In the genomic region with DNA sequence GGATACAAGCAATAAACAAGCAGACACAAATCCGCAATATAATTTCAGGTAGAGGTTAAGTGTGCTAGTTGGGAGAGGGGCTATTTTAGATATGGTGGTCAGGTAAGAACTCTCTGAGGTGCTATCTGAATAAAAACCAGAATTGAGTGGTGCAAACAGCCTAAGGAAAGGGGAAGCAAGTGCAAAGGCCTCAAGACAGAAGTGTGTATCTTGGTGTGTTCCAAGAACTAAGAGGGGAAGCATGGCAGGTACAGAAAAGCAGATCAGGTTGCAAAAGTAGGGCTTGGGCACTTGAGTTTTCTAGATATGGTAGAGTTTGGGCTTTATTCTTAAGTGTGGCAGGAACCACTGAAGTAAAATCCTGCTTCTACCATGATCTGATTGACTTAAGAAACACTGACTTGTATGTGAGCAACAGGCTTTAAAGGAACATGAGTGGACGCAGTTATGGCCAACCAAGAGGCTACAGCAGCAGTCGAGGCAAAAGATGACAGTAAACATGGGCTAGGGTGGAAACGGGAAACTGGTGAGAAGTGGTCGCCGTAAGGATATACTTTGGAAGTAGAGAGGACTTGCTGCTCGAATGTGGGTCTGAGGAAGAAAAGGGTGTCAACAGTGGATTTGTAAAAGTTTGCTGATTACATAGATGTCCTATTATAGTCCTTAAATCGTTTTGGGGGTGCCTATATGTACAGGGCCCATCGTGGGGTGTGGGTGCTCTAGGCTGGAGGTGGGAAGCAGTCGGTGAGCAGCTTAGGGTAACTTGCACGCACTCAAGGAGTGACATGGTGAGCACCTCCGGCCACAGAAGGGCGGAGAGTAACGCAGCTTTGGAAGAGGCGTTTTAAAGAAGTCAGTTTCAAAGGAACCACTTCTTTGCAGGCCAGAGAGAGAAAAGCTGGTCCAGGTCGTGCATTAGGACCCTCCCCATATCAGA, we compare ENCODE assay signal across 8 cellular contexts. TPM values are rescaled to one million over a fixed set of nuclear protein-coding genes. Genes with fewer than 3 reads are reported as not detected.
DNase-seq lines count a peak whose midpoint lies in the region; ATAC-seq and TF ChIP-seq lines count a peak whose summit lies in the region.

No MANE protein-coding gene starts in this region.

- H3K9me3 Mint-ChIP-seq in stimulated activated memory B cell treated with anti-CD40 and anti-IgM and Interleukin-4, amounts not matched to agents 10 μg/mL and 1 μg/mL and 100 μg/mL, for 72 hours, result no peaks in the 10 kb centered on the region

- POLR2A ChIA-PET in SK-N-SH (lab: Yijun Ruan, JAX), result interaction anchor here (1.0 to 1.5 kb wide), 4 partner anchors 10 to 160 kb away, joined by 3 to 22 read pairs (median 6); no protein-coding TSS in a partner anchor

- H3K9ac ChIP-seq in BLaER1 treated with 17β-estradiol and CSF1 and Interleukin-3, amounts not matched to agents 10 nM and 100 nM, result peak overlapping the region; percentile 85 to 95 (median 91)
- peak overlapping the region; percentile 84 for H3K9ac ChIP-seq in SK-N-SH

- ATAC-seq in GM19324 (IDR thresholded peaks at IDR 0.05; ENCODE audit: low FRiP score, unreplicated experiment), result peak; percentile 45
- peak; percentile 58 for ATAC-seq in HG03175 (IDR thresholded peaks at IDR 0.05; ENCODE audit: unreplicated experiment)
- ATAC-seq in stimulated activated memory B cell treated with anti-CD40 and anti-IgM and Interleukin-4, amounts not matched to agents 10 μg/mL and 1 μg/mL and 100 μg/mL, for 72 hours, result peak; percentile 77

- TF ChIP-seq POLR2A in breast epithelium (IDR thresholded peaks at IDR 0.05), result no peak

- peak; percentile 29 for DNase-seq in SK-N-SH
- DNase-seq in breast epithelium (ENCODE audit: low spot score in 2 of 2), result no peak
- peak; percentile 23 for DNase-seq in kidney tubule cell (ENCODE audit: low spot score)
- no peak for DNase-seq in 8988T

- no peak for TF ChIP-seq CTCF in SK-N-SH (IDR thresholded peaks at IDR 0.05)
- no peak for TF ChIP-seq CTCF in breast epithelium (IDR thresholded peaks at IDR 0.05)

- peaks cover 0 to 5% (median 2%) of the 10 kb centered on the region in 11 experiments; a peak in 8 of 22 replicates for H3K9me3 ChIP-seq in BLaER1 treated with 17β-estradiol and CSF1 and Interleukin-3, amounts not matched to agents 10 nM and 100 nM (replicated peaks in 1 of 11)
- H3K9me3 ChIP-seq in SK-N-SH (no peaks in the 10 kb centered on the region), breast epithelium (no peaks in the 10 kb centered on the region)

- H3K4me1 ChIP-seq in BLaER1 treated with 17β-estradiol and CSF1 and Interleukin-3, amounts not matched to agents 10 nM and 100 nM, result peaks cover 17 to 33% (median 20%) of the 10 kb centered on the region in 10 experiments
- H3K4me1 ChIP-seq in SK-N-SH (ENCODE audit: control insufficient read depth in 1 of 2, insufficient read depth in 2 of 2, low read depth in 1 of 2, low read length in 1 of 2), result peaks cover 0 to 14% of the 10 kb centered on the region in 2 experiments; a peak in 3 of 4 replicates
- peaks cover 4 to 13% of the 10 kb centered on the region in 2 donors for H3K4me1 ChIP-seq in breast epithelium

- peaks cover 25% of the 10 kb centered on the region for H3K4me1 Mint-ChIP-seq in stimulated activated memory B cell treated with anti-CD40 and anti-IgM and Interleukin-4, amounts not matched to agents 10 μg/mL and 1 μg/mL and 100 μg/mL, for 72 hours

- H3K36me3 Mint-ChIP-seq in stimulated activated memory B cell treated with anti-CD40 and anti-IgM and Interleukin-4, amounts not matched to agents 10 μg/mL and 1 μg/mL and 100 μg/mL, for 72 hours, result no peaks in the 10 kb centered on the region

- H3F3A ChIP-seq in SK-N-SH (replicated peaks; ENCODE audit: insufficient read depth), result no peaks in the 10 kb centered on the region

- no peaks in the 10 kb centered on the region for H3K27me3 Mint-ChIP-seq in stimulated activated memory B cell treated with anti-CD40 and anti-IgM and Interleukin-4, amounts not matched to agents 10 μg/mL and 1 μg/mL and 100 μg/mL, for 72 hours

- peak overlapping the region; percentile 98 for H2AFZ ChIP-seq in SK-N-SH (ENCODE audit: low read depth)

- peak overlapping the region; percentile 81 for H3K4me3 Mint-ChIP-seq in stimulated activated memory B cell treated with anti-CD40 and anti-IgM and Interleukin-4, amounts not matched to agents 10 μg/mL and 1 μg/mL and 100 μg/mL, for 72 hours

- peaks cover 26 to 36% (median 31%) of the 10 kb centered on the region in 11 experiments for H3K36me3 ChIP-seq in BLaER1 treated with 17β-estradiol and CSF1 and Interleukin-3, amounts not matched to agents 10 nM and 100 nM
- H3K36me3 ChIP-seq in SK-N-SH (replicated peaks in 1 of 2; ENCODE audit: control insufficient read depth in 1 of 2, insufficient read depth in 2 of 2, low read length in 1 of 2) (peaks cover 18 to 20% of the 10 kb centered on the region in 2 experiments), breast epithelium (no peaks in the 10 kb centered on the region)

- intact Hi-C loops in breast epithelium (cut with DNase I; ENCODE audit: low total_unique reads), result no loop called here

- H3K27me3 ChIP-seq in BLaER1 treated with 17β-estradiol and CSF1 and Interleukin-3, amounts not matched to agents 10 nM and 100 nM, result no peaks in the 10 kb centered on the region
- H3K27me3 ChIP-seq in SK-N-SH (ENCODE audit: insufficient read depth) (no peaks in the 10 kb centered on the region), breast epithelium (no peaks in the 10 kb centered on the region)

- H3K27ac ChIP-seq in BLaER1 treated with 17β-estradiol and CSF1 and Interleukin-3, amounts not matched to agents 10 nM and 100 nM, result peak overlapping the region; percentile 73 to 93 (median 88)
- peak overlapping the region; percentile 55 to 87; a peak in 3 of 4 replicates for H3K27ac ChIP-seq in SK-N-SH (ENCODE audit: low read depth in 2 of 2, low read length in 1 of 2)
- peak overlapping the region; percentile 76 to 85 for H3K27ac ChIP-seq in breast epithelium

- H3K4me2 ChIP-seq in BLaER1 treated with 17β-estradiol and CSF1 and Interleukin-3, amounts not matched to agents 10 nM and 100 nM, result peak overlapping the region; percentile 88 to 97 (median 92)
- H3K4me2 ChIP-seq in SK-N-SH, result peak overlapping the region; percentile 83

- 14% methylated on average over 16 of the region's 16 CpGs for WGBS in SK-N-SH (ENCODE audit: low lambda C conversion rate)

- H3K79me2 ChIP-seq in SK-N-SH (ENCODE audit: insufficient read depth), result peaks cover 44% of the 10 kb centered on the region; the same call in 1 of the 2 replicates

- H3K27ac Mint-ChIP-seq in stimulated activated memory B cell treated with anti-CD40 and anti-IgM and Interleukin-4, amounts not matched to agents 10 μg/mL and 1 μg/mL and 100 μg/mL, for 72 hours, result peak overlapping the region; percentile 84

- CTCF ChIA-PET in SK-N-SH (lab: Yijun Ruan, JAX), result interaction anchor here (0.8 to 1.8 kb wide), 3 partner anchors 19 to 160 kb away, joined by 3 to 4 read pairs (median 4); no protein-coding TSS in a partner anchor

- peaks cover 0 to 10% (median 0%) of the 10 kb centered on the region in 11 experiments; a peak in 2 of 22 replicates for H4K20me1 ChIP-seq in BLaER1 treated with 17β-estradiol and CSF1 and Interleukin-3, amounts not matched to agents 10 nM and 100 nM
- no peaks in the 10 kb centered on the region for H4K20me1 ChIP-seq in SK-N-SH (ENCODE audit: insufficient read depth)

- TF ChIP-seq EP300 in SK-N-SH (IDR thresholded peaks at IDR 0.05; ENCODE audit: borderline replicate concordance in 1 of 2, low read depth in 1 of 2, low read length in 1 of 2), result no peak

- H3K4me3 ChIP-seq in BLaER1 treated with 17β-estradiol and CSF1 and Interleukin-3, amounts not matched to agents 10 nM and 100 nM, result peak overlapping the region; percentile 75 to 97 (median 90)
- H3K4me3 ChIP-seq in SK-N-SH (ENCODE audit: low read depth in 2 of 2, low read length in 1 of 2) (peak overlapping the region; percentile 81 to 96), breast epithelium (peak overlapping the region; percentile 77 to 95 (median 93))

- no peaks in the 10 kb centered on the region for H3K9me2 ChIP-seq in SK-N-SH

- TF ChIP-seq RAD21 in SK-N-SH (IDR thresholded peaks at IDR 0.05; ENCODE audit: low read length), result no peak

TF ChIP-seq in SK-N-SH, 30 proteins besides CTCF, POLR2A, EP300 and RAD21:
- TF ChIP-seq TEAD4 (IDR thresholded peaks at IDR 0.05; ENCODE audit: borderline replicate concordance, insufficient read depth) (no peak), SMC3 (IDR thresholded peaks at IDR 0.05; ENCODE audit: low read depth, low read length) (no peak), GATA2 (CRISPR knock-in tag; IDR thresholded peaks at IDR 0.05) (no peak)

RNA-seq across cellular contexts. Expression of a gene that starts 0.7 kb away (rescaled TPM):
- polyA plus RNA-seq in SK-N-SH (2012; rRNA removed), result 8.2 and 12.2 TPM in 2 replicates
- polyA plus RNA-seq in SK-N-SH (2012; cell fraction: cytosol; rRNA removed), result 13.2 and 15.8 TPM in 2 replicates
- 5.6 and 12.7 TPM in 2 replicates for polyA plus RNA-seq in SK-N-SH (2012; cell fraction: nucleus; rRNA removed)
- 10 to 100 TPM; 12.1 to 21.2 (median 12.5) TPM for total RNA-seq in breast epithelium

RNA-seq across cellular contexts. Expression of a gene that starts 6.4 kb away (rescaled TPM):
- 1.8 and 2.2 TPM in 2 replicates for polyA plus RNA-seq in SK-N-SH (2012; rRNA removed)
- 2.6 and 3.0 TPM in 2 replicates for polyA plus RNA-seq in SK-N-SH (2012; cell fraction: cytosol; rRNA removed)
- polyA plus RNA-seq in SK-N-SH (2012; cell fraction: nucleus; rRNA removed), result 1.6 and 3.8 TPM in 2 replicates
- 1 to 10 TPM; 6.2 to 8.9 (median 7.9) TPM for total RNA-seq in breast epithelium

Comparison
In these comparisons a context has a peak if more than half of its experiments do, and no peak if none do; other contexts are left out.
1. DNase-seq: peak in SK-N-SH (single experiment) and kidney tubule cell (single experiment); none in breast epithelium (0 of 2) and 8988T (single experiment).
2. Peak in every context shown above with its lines, with median percentiles within 50 percentile points of each other: H3K27ac ChIP-seq, H3K4me3 ChIP-seq and ATAC-seq.